8 cellular contexts compared by ENCODE assay signal in genomic region chr4:25938251-25939186, GRCh38. TPM values are rescaled to one million over a fixed set of nuclear protein-coding genes. Genes with fewer than 3 reads are reported as not detected.
DNase-seq lines count a peak whose midpoint lies in the region; ATAC-seq and TF ChIP-seq lines count a peak whose summit lies in the region.

No MANE protein-coding gene starts in this region.

- H3K36me3 Mint-ChIP-seq in GM23338 (ENCODE audit: low read depth), result no peaks in the 10 kb centered on the region
- peaks cover 11% of the 10 kb centered on the region in 2 donors for H3K36me3 Mint-ChIP-seq in stimulated activated naive B cell treated with anti-CD40 and anti-IgM and Interleukin-4, amounts not matched to agents 10 μg/mL and 1 μg/mL and 100 μg/mL, for 72 hours
- H3K36me3 Mint-ChIP-seq in endodermal cell (ENCODE audit: low read depth), result peaks cover 2% of the 10 kb centered on the region

- H3F3A ChIP-seq in GM23338 (replicated peaks; ENCODE audit: low read depth), result no peaks in the 10 kb centered on the region

- peaks cover 1% of the 10 kb centered on the region for H3K27me3 Mint-ChIP-seq in GM23338 (ENCODE audit: insufficient read depth, low read depth, poor library complexity)
- H3K27me3 Mint-ChIP-seq in stimulated activated naive B cell treated with anti-CD40 and anti-IgM and Interleukin-4, amounts not matched to agents 10 μg/mL and 1 μg/mL and 100 μg/mL, for 72 hours, result peaks cover 4 to 28% of the 10 kb centered on the region in 2 donors
- H3K27me3 Mint-ChIP-seq in endodermal cell (ENCODE audit: insufficient read depth), result peaks cover 3% of the 10 kb centered on the region

- DNase-seq in GM23338 (ENCODE audit: low spot score) (no peak), MV-4-11 (lab: John Stamatoyannopoulos, UW) (peak; percentile 96), fibroblast of the aortic adventitia (ENCODE audit: low read depth) (peak; percentile 72), endodermal cell (no peak), NCI-H1092 treated with DMSO at 0.1 percent for 48 hours (lab: John Stamatoyannopoulos, UW) (no peak), UCSD-AML1 (lab: John Stamatoyannopoulos, UW; ENCODE audit: unreplicated experiment) (no peak)
- DNase-seq in stimulated activated naive B cell treated with anti-CD40 and anti-IgM and Interleukin-4, amounts not matched to agents 10 μg/mL and 1 μg/mL and 100 μg/mL, for 72 hours, result peak; percentile 64

- H3K4me3 ChIP-seq in GM23338, result no peak overlapping the region
- no peak overlapping the region for H3K4me3 ChIP-seq in fibroblast of the aortic adventitia (ENCODE audit: low read depth, low read length)
- no peak overlapping the region for H3K4me3 ChIP-seq in endodermal cell (ENCODE audit: low read length)

- no peak overlapping the region for H3K4me2 ChIP-seq in GM23338

- 0 out of 2 replicates have a peak overlapping the region, but pooled peaks have one; percentile 18 for H2AFZ ChIP-seq in GM23338

- no peak for TF ChIP-seq CTCF in GM23338 (conservative IDR thresholded peaks at IDR 0.05; ENCODE audit: low read depth in 2 of 2)
- TF ChIP-seq CTCF in fibroblast of the aortic adventitia (IDR thresholded peaks at IDR 0.05; ENCODE audit: insufficient read depth, low read length), result no peak
- TF ChIP-seq CTCF in endodermal cell (conservative IDR thresholded peaks at IDR 0.05), result no peak

- H3K27ac Mint-ChIP-seq in GM23338 (no peak overlapping the region), endodermal cell (no peak overlapping the region)
- peak overlapping the region; percentile 81 for H3K27ac Mint-ChIP-seq in stimulated activated naive B cell treated with anti-CD40 and anti-IgM and Interleukin-4, amounts not matched to agents 10 μg/mL and 1 μg/mL and 100 μg/mL, for 72 hours

- H3K4me3 Mint-ChIP-seq in GM23338, result no peak overlapping the region
- H3K4me3 Mint-ChIP-seq in stimulated activated naive B cell treated with anti-CD40 and anti-IgM and Interleukin-4, amounts not matched to agents 10 μg/mL and 1 μg/mL and 100 μg/mL, for 72 hours, result peak overlapping the region; percentile 39 to 55
- no peak overlapping the region for H3K4me3 Mint-ChIP-seq in endodermal cell

- H3K9me2 ChIP-seq in GM23338 (ENCODE audit: insufficient read depth), result peaks cover 14% of the 10 kb centered on the region; the same call in 1 of the 2 replicates

- H3K9me3 ChIP-seq in endodermal cell (ENCODE audit: control insufficient read depth, low read length), result no peaks in the 10 kb centered on the region

- H3K9me3 Mint-ChIP-seq in GM23338 (peaks cover 4% of the 10 kb centered on the region; the same call in 2 of the 3 replicates), endodermal cell (peaks cover 9% of the 10 kb centered on the region)
- H3K9me3 Mint-ChIP-seq in stimulated activated naive B cell treated with anti-CD40 and anti-IgM and Interleukin-4, amounts not matched to agents 10 μg/mL and 1 μg/mL and 100 μg/mL, for 72 hours, result peaks cover 3 to 5% of the 10 kb centered on the region in 2 donors

- no peaks in the 10 kb centered on the region for H3K27me3 ChIP-seq in GM23338 (ENCODE audit: insufficient read depth)
- H3K27me3 ChIP-seq in endodermal cell (ENCODE audit: control insufficient read depth, insufficient read depth, low read length, poor library complexity, severe bottlenecking), result no peaks in the 10 kb centered on the region

- no peaks in the 10 kb centered on the region for H3K79me2 ChIP-seq in GM23338 (replicated peaks; ENCODE audit: insufficient read depth)

- H3K4me1 Mint-ChIP-seq in GM23338, result no peaks in the 10 kb centered on the region
- H3K4me1 Mint-ChIP-seq in stimulated activated naive B cell treated with anti-CD40 and anti-IgM and Interleukin-4, amounts not matched to agents 10 μg/mL and 1 μg/mL and 100 μg/mL, for 72 hours, result peaks cover 25 to 38% of the 10 kb centered on the region in 2 donors
- peaks cover 11% of the 10 kb centered on the region for H3K4me1 Mint-ChIP-seq in endodermal cell

- no peaks in the 10 kb centered on the region for H3K4me1 ChIP-seq in GM23338 (ENCODE audit: insufficient read depth)
- H3K4me1 ChIP-seq in endodermal cell (ENCODE audit: control insufficient read depth, insufficient read depth, low read length), result no peaks in the 10 kb centered on the region

- H3K9ac ChIP-seq in endodermal cell (ENCODE audit: extremely low read depth, low read length, poor library complexity, severe bottlenecking), result no peak overlapping the region

- H3K36me3 ChIP-seq in GM23338 (ENCODE audit: insufficient read depth) (no peaks in the 10 kb centered on the region), endodermal cell (ENCODE audit: control insufficient read depth, insufficient read depth, low read length) (no peaks in the 10 kb centered on the region)

- no peaks in the 10 kb centered on the region for H4K20me1 ChIP-seq in GM23338 (replicated peaks; ENCODE audit: insufficient read depth)

- H3K27ac ChIP-seq in GM23338 (ENCODE audit: low read depth) (no peak overlapping the region), endodermal cell (ENCODE audit: low read depth, low read length) (no peak overlapping the region)

- ATAC-seq in GM18519 (IDR thresholded peaks at IDR 0.05; ENCODE audit: low FRiP score, unreplicated experiment) (peak; percentile 82), GM23338 (no peak)
- ATAC-seq in stimulated activated naive B cell treated with anti-CD40 and anti-IgM and Interleukin-4, amounts not matched to agents 10 μg/mL and 1 μg/mL and 100 μg/mL, for 72 hours (replicated peaks), result peak; percentile 95 to 97

- WGBS in endodermal cell (ENCODE audit: insufficient coverage in 1 of 2, insufficient read length in 1 of 2), 2 experiments, result 90 to 98% methylated on average over 7 to 10 of the region's 10 CpGs

TF ChIP-seq in GM23338, 12 proteins besides CTCF, POLR2A, EP300 and RAD21:
- no peak for TF ChIP-seq CREB1 (CRISPR knock-in tag; IDR thresholded peaks at IDR 0.05; ENCODE audit: low read depth)
- TF ChIP-seq EZH2 (IDR thresholded peaks at IDR 0.05; ENCODE audit: low read depth, unreplicated experiment), result no peak
- TF ChIP-seq REST (IDR thresholded peaks at IDR 0.05; ENCODE audit: unreplicated experiment), result no peak

RNA-seq across cellular contexts. Expression of gene SMIM20, which starts 24.5 kb away (rescaled TPM):
- total RNA-seq in GM23338 (2014; rRNA removed; shearing (Covaris generic)), result 56.6 and 71.6 TPM in 2 replicates
- polyA plus RNA-seq in GM23338 (2016; fragmentation: Nextera tagmentation; extraction: Ambion mirVana), result 68.3 and 82.9 TPM in 2 replicates
- total RNA-seq in fibroblast of the aortic adventitia (ENCODE audit: low replicate concordance) (40.3 and 46.0 TPM in 2 replicates), endodermal cell (10 to 100 TPM; 35.9 to 40.8 TPM)
- 56.9 TPM for polyA plus RNA-seq in endodermal cell (2013, experiment 1 of 2)
- 55.2 TPM for polyA plus RNA-seq in endodermal cell (2013, experiment 2 of 2)

Comparison
In these comparisons a context has a peak if more than half of its experiments do, and no peak if none do; other contexts are left out.
1. DNase-seq: peak in MV-4-11 (single experiment), fibroblast of the aortic adventitia (single experiment) and stimulated activated naive B cell treated with anti-CD40 and anti-IgM and Interleukin-4, amounts not matched to agents 10 μg/mL and 1 μg/mL and 100 μg/mL, for 72 hours (single experiment); none in GM23338 (single experiment), endodermal cell (single experiment), NCI-H1092 treated with DMSO at 0.1 percent for 48 hours (single experiment) and UCSD-AML1 (single experiment).
2. H3K4me3 Mint-ChIP-seq: peak in stimulated activated naive B cell treated with anti-CD40 and anti-IgM and Interleukin-4, amounts not matched to agents 10 μg/mL and 1 μg/mL and 100 μg/mL, for 72 hours (2 of 2); none in GM23338 (single experiment) and endodermal cell (single experiment).